18 cellular contexts compared by ENCODE assay signal in genomic region chr9:4475301-4475700, GRCh38. TPM values are rescaled to one million over a fixed set of nuclear protein-coding genes. Genes with fewer than 3 reads are reported as not detected.
DNase-seq lines count a peak whose midpoint lies in the region; ATAC-seq and TF ChIP-seq lines count a peak whose summit lies in the region.
"Had no signal": no experiment of that assay in that cellular context is flagged by ENCODE, and none has a peak within 500 bp of the region (broad histone marks: within the 10 kb centered on the region; RNA-seq: fewer than 3 reads in every experiment).

No MANE protein-coding gene starts in this region.

- no CpG with 5 or more reads among the region's 1 CpG for WGBS in IMR-90 (ENCODE audit: extremely low coverage in 2 of 2, insufficient read length in 1 of 2), 2 experiments
- WGBS in thyroid gland, 2 donors = 16 to 17% methylated on average over 1 of the region's 1 CpG
- WGBS in mesenchymal stem cell = no CpG with 5 or more reads among the region's 1 CpG

- H4K5ac ChIP-seq in IMR-90 (ENCODE audit: low read depth, low read length) = no peak overlapping the region

- H2BK120ac ChIP-seq in IMR-90 (ENCODE audit: low read depth, low read length) (no peak overlapping the region), mesenchymal stem cell (ENCODE audit: low read depth, low read length) (no peak overlapping the region)

- H3K79me1 ChIP-seq in IMR-90 (ENCODE audit: low read depth in 1 of 2, low read length in 2 of 2) (no peaks in the 10 kb centered on the region), mesenchymal stem cell (replicated peaks; ENCODE audit: low read length, poor library complexity, severe bottlenecking) (no peaks in the 10 kb centered on the region)

- no peak overlapping the region for H3K27ac Mint-ChIP-seq in naive thymus-derived CD4-positive, alpha-beta T cell
- H3K27ac Mint-ChIP-seq: CD4-positive, alpha-beta T cell had no signal

- no peak for ATAC-seq in IMR-90 (ENCODE audit: low read depth)
- ATAC-seq in naive thymus-derived CD4-positive, alpha-beta T cell = no peak

- no peak overlapping the region for H3K4me3 Mint-ChIP-seq in naive thymus-derived CD4-positive, alpha-beta T cell
- H3K4me3 Mint-ChIP-seq: CD4-positive, alpha-beta T cell had no signal

- H3K4me1 Mint-ChIP-seq in naive thymus-derived CD4-positive, alpha-beta T cell = no peaks in the 10 kb centered on the region

- H3K9me1 ChIP-seq in IMR-90 (ENCODE audit: insufficient read depth, low read length) = no peaks in the 10 kb centered on the region

- H3K27ac ChIP-seq in IMR-90 (ENCODE audit: insufficient read depth, low read length) = no peak overlapping the region
- peak overlapping the region in 2 of 3 donors; percentile 30 to 43 for H3K27ac ChIP-seq in thyroid gland
- H3K27ac ChIP-seq in naive thymus-derived CD4-positive, alpha-beta T cell (ENCODE audit: low read depth, low read length) = no peak overlapping the region
- no peak overlapping the region for H3K27ac ChIP-seq in mesenchymal stem cell (ENCODE audit: low read length, poor library complexity, severe bottlenecking)
- H3K27ac ChIP-seq: C4-2B, GM23248, KMS-11 had no signal

- intact Hi-C loops in IMR-90 (cut with micrococcal nuclease) = no loop called here
- intact Hi-C loops in thyroid gland (cut with DNase I) = no loop called here
- intact Hi-C loops in naive thymus-derived CD4-positive, alpha-beta T cell (cut with micrococcal nuclease) = no loop called here

- H3K27me3 ChIP-seq in IMR-90 (ENCODE audit: control insufficient read depth, insufficient read depth, low read length) = no peaks in the 10 kb centered on the region
- H3K27me3 ChIP-seq in thyroid gland = no peaks in the 10 kb centered on the region
- no peaks in the 10 kb centered on the region for H3K27me3 ChIP-seq in naive thymus-derived CD4-positive, alpha-beta T cell (ENCODE audit: control insufficient read depth in 2 of 2, insufficient read depth in 2 of 2, low read length in 2 of 2)
- H3K27me3 ChIP-seq in mesenchymal stem cell (ENCODE audit: control insufficient read depth in 1 of 2, insufficient read depth in 1 of 2, low read length in 2 of 2) = no peaks in the 10 kb centered on the region

- H4K8ac ChIP-seq in IMR-90 (ENCODE audit: low read depth in 2 of 2, low read length in 2 of 2) = no peak overlapping the region
- no peak overlapping the region for H4K8ac ChIP-seq in mesenchymal stem cell (ENCODE audit: low read length)

- H3K4me1 ChIP-seq in IMR-90 (ENCODE audit: control insufficient read depth, insufficient read depth, low read length) = no peaks in the 10 kb centered on the region
- peaks cover 10 to 12% of the 10 kb centered on the region in 2 donors for H3K4me1 ChIP-seq in thyroid gland
- no peaks in the 10 kb centered on the region for H3K4me1 ChIP-seq in naive thymus-derived CD4-positive, alpha-beta T cell (ENCODE audit: control insufficient read depth in 2 of 2, insufficient read depth in 2 of 2, low read length in 2 of 2)
- no peaks in the 10 kb centered on the region for H3K4me1 ChIP-seq in mesenchymal stem cell (ENCODE audit: control insufficient read depth, insufficient read depth, low read depth, low read length)
- H3K4me1 ChIP-seq: Caco-2, HAP-1 had no signal

- H3K4me3 ChIP-seq in IMR-90 (ENCODE audit: insufficient read depth, low read depth, low read length) = no peak overlapping the region
- no peak overlapping the region for H3K4me3 ChIP-seq in thyroid gland (replicated peaks in 1 of 3)
- H3K4me3 ChIP-seq in naive thymus-derived CD4-positive, alpha-beta T cell (ENCODE audit: low read length) = no peak overlapping the region
- H3K4me3 ChIP-seq in mesenchymal stem cell (ENCODE audit: insufficient read depth in 1 of 2, low read depth in 1 of 2, low read length in 2 of 2) = no peak overlapping the region
- H3K4me3 ChIP-seq: GM23248, HAP-1 had no signal

- H2BK15ac ChIP-seq in IMR-90 (ENCODE audit: low read depth, low read length) = no peak overlapping the region
- H2BK15ac ChIP-seq in mesenchymal stem cell (ENCODE audit: low read depth, poor library complexity, severe bottlenecking) = no peak overlapping the region

- H3K23ac ChIP-seq in IMR-90 (ENCODE audit: low read depth, low read length) = no peak overlapping the region
- H3K23ac ChIP-seq in mesenchymal stem cell (ENCODE audit: low read length in 2 of 2) = no peak overlapping the region

- H3K36me3 ChIP-seq in IMR-90 (ENCODE audit: control insufficient read depth, insufficient read depth, low read length) (no peaks in the 10 kb centered on the region), thyroid gland (no peaks in the 10 kb centered on the region), mesenchymal stem cell (ENCODE audit: control insufficient read depth in 1 of 2, insufficient read depth in 2 of 2, low read depth in 1 of 2, low read length in 2 of 2) (no peaks in the 10 kb centered on the region)
- H3K36me3 ChIP-seq in naive thymus-derived CD4-positive, alpha-beta T cell (ENCODE audit: control insufficient read depth in 2 of 3, insufficient read depth in 3 of 3, low read length in 3 of 3) = no peaks in the 10 kb centered on the region
- H3K36me3 ChIP-seq: HAP-1 had no signal

- peak; percentile 23 for DNase-seq in IMR-90
- DNase-seq in astrocyte of the hippocampus (ENCODE audit: low read depth, low spot score) = peak; percentile 30
- DNase-seq in fibroblast of peridontal ligament (ENCODE audit: extremely low read depth) = peak; percentile 18
- DNase-seq in thyroid gland = no peak
- DNase-seq in DMS 273 treated with DMSO at 0.1 percent for 48 hours (lab: John Stamatoyannopoulos, UW) = no peak
- no peak for DNase-seq in naive thymus-derived CD4-positive, alpha-beta T cell
- no peak for DNase-seq in mesenchymal stem cell
- DNase-seq in DMS53 treated with DMSO at 0.1 percent for 48 hours (lab: John Stamatoyannopoulos, UW; ENCODE audit: unreplicated experiment) = no peak
- DNase-seq: ACHN; Caco-2; CD4-positive, alpha-beta T cell; DMS153; DND-41; EL; GM23248 had no signal

- peaks cover 0 to 9% (median 6%) of the 10 kb centered on the region in 11 donors for H3K9me3 Mint-ChIP-seq in naive thymus-derived CD4-positive, alpha-beta T cell
- H3K9me3 Mint-ChIP-seq: CD4-positive, alpha-beta T cell had no signal

- TF ChIP-seq CTCF in IMR-90 (conservative IDR thresholded peaks at IDR 0.05; ENCODE audit: low read depth, low read length) = no peak
- TF ChIP-seq CTCF in thyroid gland (IDR thresholded peaks at IDR 0.05) = no peak

- H3K18ac ChIP-seq in IMR-90 (ENCODE audit: low read depth, low read length) (no peak overlapping the region), mesenchymal stem cell (ENCODE audit: low read depth in 1 of 2, low read length in 2 of 2) (no peak overlapping the region)

- H4K91ac ChIP-seq in IMR-90 (ENCODE audit: insufficient read depth, low read depth, low read length) = no peak overlapping the region
- no peak overlapping the region for H4K91ac ChIP-seq in mesenchymal stem cell (ENCODE audit: low read length)

- TF ChIP-seq POLR2A in IMR-90 (IDR thresholded peaks at IDR 0.05; ENCODE audit: low read depth, low read length) (no peak), thyroid gland (IDR thresholded peaks at IDR 0.05) (no peak)

- H2AFZ ChIP-seq in IMR-90 (replicated peaks; ENCODE audit: low read length, poor library complexity) (no peak overlapping the region), mesenchymal stem cell (ENCODE audit: low read depth, low read length) (no peak overlapping the region)
- H2AFZ ChIP-seq: GM23248 had no signal

- CTCF ChIA-PET in IMR-90 (lab: Yijun Ruan, JAX) = no interaction called here
- CTCF ChIA-PET in naive thymus-derived CD4-positive, alpha-beta T cell (lab: Charles Lee) = no interaction called here

- H3K14ac ChIP-seq in IMR-90 (replicated peaks; ENCODE audit: low read depth, low read length) (no peak overlapping the region), mesenchymal stem cell (ENCODE audit: low read length in 2 of 2) (no peak overlapping the region)

- TF ChIP-seq RAD21 in IMR-90 (IDR thresholded peaks at IDR 0.05; ENCODE audit: low read length) = no peak

- H4K20me1 ChIP-seq in IMR-90 (ENCODE audit: insufficient read depth, low read length) = no peaks in the 10 kb centered on the region

- peaks cover 0 to 10% (median 8%) of the 10 kb centered on the region in 5 donors for H3K27me3 Mint-ChIP-seq in naive thymus-derived CD4-positive, alpha-beta T cell
- H3K27me3 Mint-ChIP-seq: CD4-positive, alpha-beta T cell had no signal

- no peak overlapping the region for H2AK5ac ChIP-seq in IMR-90 (ENCODE audit: low read depth, low read length)
- no peak overlapping the region for H2AK5ac ChIP-seq in mesenchymal stem cell (ENCODE audit: low read length, severe bottlenecking)

- in situ Hi-C loops in IMR-90 (cut with MboI; ENCODE audit: low sequenced_read_pairs) = no loop called here

- BruUV-seq in IMR-90 (replicated peaks; lab: Mats Ljungman, UMichigan) = no TSS peak

- H3K9ac ChIP-seq in IMR-90 (ENCODE audit: low read depth, low read length) (no peak overlapping the region), mesenchymal stem cell (ENCODE audit: low read length) (no peak overlapping the region)
- H3K9ac ChIP-seq: GM23248, KMS-11 had no signal

- H3K36me3 Mint-ChIP-seq in naive thymus-derived CD4-positive, alpha-beta T cell = peaks cover 0 to 3% (median 0%) of the 10 kb centered on the region in 5 donors

- no peak overlapping the region for H3K4ac ChIP-seq in IMR-90 (ENCODE audit: low read depth, low read length)
- no peak overlapping the region for H3K4ac ChIP-seq in mesenchymal stem cell (ENCODE audit: low read depth in 1 of 2, low read length in 2 of 2)

- H2AK9ac ChIP-seq in IMR-90 (replicated peaks; ENCODE audit: low read depth, low read length, poor library complexity) = no peak overlapping the region

- no peak overlapping the region for H3K4me2 ChIP-seq in IMR-90 (ENCODE audit: low read depth, low read length)
- no peak overlapping the region for H3K4me2 ChIP-seq in mesenchymal stem cell (ENCODE audit: low read length, poor library complexity, severe bottlenecking)
- H3K4me2 ChIP-seq: KMS-11 had no signal

- H3K56ac ChIP-seq in IMR-90 (ENCODE audit: extremely low read depth, insufficient read depth, low read length) = no peak overlapping the region

- no peak overlapping the region for H2BK20ac ChIP-seq in IMR-90 (ENCODE audit: low read depth, low read length)

- H2BK5ac ChIP-seq in IMR-90 (ENCODE audit: low read depth, low read length, poor library complexity, severe bottlenecking) = no peak overlapping the region
- no peak overlapping the region for H2BK5ac ChIP-seq in mesenchymal stem cell (ENCODE audit: low read depth, low read length, poor library complexity, severe bottlenecking)

- H2BK12ac ChIP-seq in mesenchymal stem cell (ENCODE audit: low read length in 2 of 2) = no peak overlapping the region

- H3K9me3 ChIP-seq in IMR-90 (ENCODE audit: control insufficient read depth, insufficient read depth, low read length) (no peaks in the 10 kb centered on the region), thyroid gland (no peaks in the 10 kb centered on the region), mesenchymal stem cell (ENCODE audit: control insufficient read depth, low read length) (no peaks in the 10 kb centered on the region)
- H3K9me3 ChIP-seq in naive thymus-derived CD4-positive, alpha-beta T cell (ENCODE audit: control insufficient read depth in 2 of 3, low read length in 3 of 3) = no peaks in the 10 kb centered on the region
- H3K9me3 ChIP-seq: Caco-2, HAP-1 had no signal

- POLR2A ChIA-PET in IMR-90 (lab: Charles Lee; ENCODE audit: unreplicated experiment) = no interaction called here
- POLR2A ChIA-PET in naive thymus-derived CD4-positive, alpha-beta T cell (lab: Charles Lee) = no interaction called here

- dilution Hi-C loops in IMR-90 (cut with HindIII; ENCODE audit: low sequenced_read_pairs, unreplicated experiment) = no loop called here

RNA-seq across cellular contexts. Expression of gene SLC1A1, which starts 15.0 kb away (rescaled TPM):
- total RNA-seq in IMR-90 (2012; rRNA removed) (3.9 and 4.1 TPM in 2 replicates), thyroid gland (10 to 100 TPM; 48.4 to 56.7 (median 49.7) TPM)
- 1.7 and 2.2 TPM in 2 replicates for polyA plus RNA-seq in IMR-90 (2012; rRNA removed)
- polyA plus RNA-seq in IMR-90 (2012; cell fraction: cytosol; rRNA removed) = 1.2 and 1.7 TPM in 2 replicates
- 0.72 and 2.0 TPM in 2 replicates for polyA plus RNA-seq in IMR-90 (2012; cell fraction: nucleus; rRNA removed; ENCODE audit: low replicate concordance)
- under 1 TPM in 1 of 5 experiments, not detected in 4; 0.12 TPM for total RNA-seq in naive thymus-derived CD4-positive, alpha-beta T cell
- not detected for polyA plus RNA-seq in naive thymus-derived CD4-positive, alpha-beta T cell
- polyA plus RNA-seq in mesenchymal stem cell (2013, experiment 1 of 2) = 3.6 TPM
- polyA plus RNA-seq in mesenchymal stem cell (2013, experiment 2 of 2) = 3.8 TPM

Comparison
In these comparisons a context has a peak if more than half of its experiments do, and no peak if none do; other contexts are left out.
1. DNase-seq: peak in IMR-90 (single experiment), astrocyte of the hippocampus (single experiment) and fibroblast of peridontal ligament (single experiment); none in thyroid gland (0 of 2), DMS 273 treated with DMSO at 0.1 percent for 48 hours (single experiment), naive thymus-derived CD4-positive, alpha-beta T cell (0 of 9), mesenchymal stem cell (single experiment) and DMS53 treated with DMSO at 0.1 percent for 48 hours (single experiment).
2. H3K27ac ChIP-seq: peak in thyroid gland (2 of 3); none in IMR-90 (single experiment), naive thymus-derived CD4-positive, alpha-beta T cell (single experiment) and mesenchymal stem cell (single experiment).